ENCODE assay signal across 17 cellular contexts in genomic region chr4:159279084-159279483, GRCh38.
"Had no signal": no experiment of that assay in that cellular context is flagged by ENCODE, and none has a peak within 500 bp of the region (broad histone marks: within the 10 kb centered on the region; RNA-seq: fewer than 3 reads in every experiment).

No MANE protein-coding gene starts in this region.

- H3K27ac ChIP-seq: pancreas, thyroid gland had no signal

- DNase-seq: activated CD4-positive, alpha-beta memory T cell treated with anti-CD3 and anti-CD28 coated beads, Interleukin-2, amount 10 ng/mL, durations not matched to agents 7 days and 5 days; activated CD4-positive, alpha-beta T cell treated with anti-CD3 and anti-CD28 coated beads for 48 hours; activated CD4-positive, CD25-positive, alpha-beta regulatory T cell; activated CD8-positive, alpha-beta memory T cell treated with anti-CD3 and anti-CD28 coated beads, Interleukin-2, amount 10 ng/mL, durations not matched to agents 7 days and 5 days; activated naive CD4-positive, alpha-beta T cell treated with anti-CD3 and anti-CD28 coated beads for 36 hours; dermis blood vessel endothelial cell; effector memory CD8-positive, alpha-beta T cell; kidney; mesendoderm; naive thymus-derived CD8-positive, alpha-beta T cell; pancreas; spleen; stimulated activated CD4-positive, alpha-beta T cell treated with anti-CD3 and anti-CD28 coated beads, Interleukin-4, amount 100 ng/mL, for 4 hours; T-helper 1 cell; T1000; thyroid gland had no signal

- H3K27me3 ChIP-seq: pancreas, spleen, thyroid gland had no signal

- ATAC-seq: activated CD8-positive, alpha-beta memory T cell treated with anti-CD3 and anti-CD28 coated beads, Interleukin-2, amount 10 ng/mL, durations not matched to agents 7 days and 5 days; effector memory CD8-positive, alpha-beta T cell; naive thymus-derived CD8-positive, alpha-beta T cell; stimulated activated memory B cell treated with anti-CD40 and anti-IgM and Interleukin-4, amounts not matched to agents 10 μg/mL and 1 μg/mL and 100 μg/mL, for 72 hours had no signal

- H3K4me3 ChIP-seq: pancreas, spleen, thyroid gland had no signal

- H3K36me3 ChIP-seq: pancreas, thyroid gland had no signal

- H3K9me3 ChIP-seq: pancreas, spleen, thyroid gland had no signal
